ENCODE assay signal across 8 cellular contexts in the genomic region with DNA sequence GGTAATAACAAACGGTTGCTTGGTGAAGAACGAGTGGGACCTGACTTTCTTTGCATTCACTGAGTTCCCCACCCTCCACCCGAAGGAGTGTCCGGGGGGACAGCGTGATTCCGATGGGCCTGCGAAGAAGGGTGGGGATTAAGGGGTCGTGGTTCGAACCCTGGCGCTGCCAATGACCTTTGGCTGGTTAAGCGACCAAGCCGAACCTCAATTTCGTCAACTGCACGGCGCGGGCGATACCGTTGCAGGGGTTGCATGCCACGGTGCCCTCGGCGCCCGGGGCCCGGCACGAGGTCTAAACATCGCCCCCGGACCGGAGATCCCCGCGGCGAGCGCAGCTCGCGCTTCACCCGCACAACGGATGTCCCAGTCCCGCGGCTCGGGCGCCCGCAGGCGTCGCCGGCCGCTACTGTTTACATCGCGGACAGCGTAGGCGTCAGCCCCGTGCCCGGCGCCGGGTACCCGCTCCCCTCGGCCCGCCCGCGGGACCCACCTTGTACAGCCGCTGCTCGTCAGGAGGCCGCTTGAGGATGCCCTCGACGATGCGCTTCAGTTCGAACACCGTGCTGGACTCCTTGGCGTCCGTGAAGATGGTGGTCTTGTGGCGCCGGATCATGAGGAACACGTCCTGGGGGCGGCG. TPM values are rescaled to one million over a fixed set of nuclear protein-coding genes. Genes with fewer than 3 reads are reported as not detected.
DNase-seq lines count a peak whose midpoint lies in the region; ATAC-seq and TF ChIP-seq lines count a peak whose summit lies in the region.

No MANE protein-coding gene starts in this region.

- ATAC-seq in GM21367 (IDR thresholded peaks at IDR 0.05; ENCODE audit: unreplicated experiment) (peak; percentile 26), IMR-90 (ENCODE audit: low read depth) (peak; percentile 38)
- ATAC-seq in activated naive CD8-positive, alpha-beta T cell treated with anti-CD3 and anti-CD28 coated beads, Interleukin-2, amount 10 ng/mL, durations not matched to agents 7 days and 5 days (ENCODE audit: low read depth) = peak; percentile 31

- no TSS peak for BruUV-seq in IMR-90 (replicated peaks; lab: Mats Ljungman, UMichigan)

- CTCF ChIA-PET in IMR-90 (lab: Yijun Ruan, JAX) = no interaction called here

- H2AK5ac ChIP-seq in IMR-90 (ENCODE audit: low read depth, low read length) = peak overlapping the region; percentile 92

- in situ Hi-C loops in IMR-90 (cut with MboI; ENCODE audit: low sequenced_read_pairs) = no loop called here

- H4K5ac ChIP-seq in IMR-90 (ENCODE audit: low read depth, low read length) = 0 out of 2 replicates have a peak overlapping the region, but pooled peaks have one; percentile 30

- H2AK9ac ChIP-seq in IMR-90 (replicated peaks; ENCODE audit: low read depth, low read length, poor library complexity) = peak overlapping the region; percentile 98

- TF ChIP-seq POLR2A in IMR-90 (IDR thresholded peaks at IDR 0.05; ENCODE audit: low read depth, low read length) = no peak

- peak overlapping the region; percentile 90 for H3K27ac ChIP-seq in IMR-90 (ENCODE audit: insufficient read depth, low read length)
- peak overlapping the region; percentile 63 for H3K27ac ChIP-seq in smooth muscle cell (ENCODE audit: low read depth)

- H2BK120ac ChIP-seq in IMR-90 (ENCODE audit: low read depth, low read length) = peak overlapping the region; percentile 41; the same call in 1 of the 2 replicates

- TF ChIP-seq CTCF in IMR-90 (conservative IDR thresholded peaks at IDR 0.05; ENCODE audit: low read depth, low read length) (no peak), smooth muscle cell (IDR thresholded peaks at IDR 0.05; ENCODE audit: borderline replicate concordance, insufficient read depth, poor library complexity, severe bottlenecking) (no peak)

- peak overlapping the region; percentile 76 to 100; a peak in 2 of 4 replicates for H4K8ac ChIP-seq in IMR-90 (ENCODE audit: low read depth in 2 of 2, low read length in 2 of 2)

- H3K4ac ChIP-seq in IMR-90 (ENCODE audit: low read depth, low read length) = peak overlapping the region; percentile 90

- H3K79me2 ChIP-seq in smooth muscle cell (ENCODE audit: low read depth) = peaks cover 44% of the 10 kb centered on the region

- peaks cover 16% of the 10 kb centered on the region for H3K4me1 Mint-ChIP-seq in activated naive CD8-positive, alpha-beta T cell treated with anti-CD3 and anti-CD28 coated beads, Interleukin-2, amount 10 ng/mL, durations not matched to agents 7 days and 5 days

- peak overlapping the region; percentile 73 for H3K56ac ChIP-seq in IMR-90 (ENCODE audit: extremely low read depth, insufficient read depth, low read length)

- H3K9me3 ChIP-seq in IMR-90 (ENCODE audit: control insufficient read depth, insufficient read depth, low read length) = no peaks in the 10 kb centered on the region
- no peaks in the 10 kb centered on the region for H3K9me3 ChIP-seq in iPS-15b (ENCODE audit: control insufficient read depth, insufficient read depth, low read length)
- H3K9me3 ChIP-seq in smooth muscle cell (replicated peaks; ENCODE audit: low read depth) = no peaks in the 10 kb centered on the region

- H3K14ac ChIP-seq in IMR-90 (replicated peaks; ENCODE audit: low read depth, low read length) = peak overlapping the region; percentile 96

- H3F3A ChIP-seq in smooth muscle cell (ENCODE audit: low read depth) = peaks cover 20% of the 10 kb centered on the region

- POLR2A ChIA-PET in IMR-90 (lab: Charles Lee; ENCODE audit: unreplicated experiment) = no interaction called here
- POLR2A ChIA-PET in activated naive CD8-positive, alpha-beta T cell treated with anti-CD3 and anti-CD28 coated beads, Interleukin-2, amount 10 ng/mL, durations not matched to agents 7 days and 5 days (lab: Charles Lee) = interaction anchor here (1.5 to 6.1 kb wide), 5 partner anchors 18 to 204 kb away, joined by 4 to 52 read pairs (median 7); partner anchors contain the start of genes FLYWCH2, PKMYT1 and SRRM2

- no peaks in the 10 kb centered on the region for H3K27me3 Mint-ChIP-seq in activated naive CD8-positive, alpha-beta T cell treated with anti-CD3 and anti-CD28 coated beads, Interleukin-2, amount 10 ng/mL, durations not matched to agents 7 days and 5 days

- no peaks in the 10 kb centered on the region for H3K27me3 ChIP-seq in IMR-90 (ENCODE audit: control insufficient read depth, insufficient read depth, low read length)
- H3K27me3 ChIP-seq in iPS-15b (ENCODE audit: control insufficient read depth, insufficient read depth, low read length) = no peaks in the 10 kb centered on the region
- no peaks in the 10 kb centered on the region for H3K27me3 ChIP-seq in smooth muscle cell (ENCODE audit: low read depth)

- no peaks in the 10 kb centered on the region for H3K9me3 Mint-ChIP-seq in activated naive CD8-positive, alpha-beta T cell treated with anti-CD3 and anti-CD28 coated beads, Interleukin-2, amount 10 ng/mL, durations not matched to agents 7 days and 5 days

- peak overlapping the region; percentile 31; the same call in 1 of the 2 replicates for H3K18ac ChIP-seq in IMR-90 (ENCODE audit: low read depth, low read length)

- peaks cover 15% of the 10 kb centered on the region for H3K9me1 ChIP-seq in IMR-90 (ENCODE audit: insufficient read depth, low read length)

- peak overlapping the region; percentile 90 for H3K4me3 Mint-ChIP-seq in activated naive CD8-positive, alpha-beta T cell treated with anti-CD3 and anti-CD28 coated beads, Interleukin-2, amount 10 ng/mL, durations not matched to agents 7 days and 5 days

- WGBS in IMR-90 (ENCODE audit: extremely low coverage in 2 of 2, insufficient read length in 1 of 2), 2 experiments = 0% methylated on average over 31 of the region's 72 CpGs; no CpG with 5 or more reads in 1 of the 2 experiments
- WGBS in smooth muscle cell (ENCODE audit: low lambda C conversion rate) = under 1% methylated on average over 65 of the region's 72 CpGs

- H3K27ac Mint-ChIP-seq in activated naive CD8-positive, alpha-beta T cell treated with anti-CD3 and anti-CD28 coated beads, Interleukin-2, amount 10 ng/mL, durations not matched to agents 7 days and 5 days = peak overlapping the region; percentile 83

- H3K4me1 ChIP-seq in IMR-90 (ENCODE audit: control insufficient read depth, insufficient read depth, low read length) (peaks cover 12% of the 10 kb centered on the region), iPS-15b (ENCODE audit: control insufficient read depth, insufficient read depth, low read length) (peaks cover 7% of the 10 kb centered on the region), smooth muscle cell (ENCODE audit: low read depth) (peaks cover 15% of the 10 kb centered on the region)

- peak overlapping the region; percentile 90 for H2AFZ ChIP-seq in IMR-90 (replicated peaks; ENCODE audit: low read length, poor library complexity)
- no peak overlapping the region for H2AFZ ChIP-seq in smooth muscle cell (ENCODE audit: low read depth)

- H3K36me3 ChIP-seq in IMR-90 (ENCODE audit: control insufficient read depth, insufficient read depth, low read length) = peaks cover 33% of the 10 kb centered on the region
- peaks cover 28% of the 10 kb centered on the region for H3K36me3 ChIP-seq in iPS-15b (ENCODE audit: control insufficient read depth, insufficient read depth, low read length)
- H3K36me3 ChIP-seq in smooth muscle cell (ENCODE audit: low read depth) = no peaks in the 10 kb centered on the region

- H3K9ac ChIP-seq in IMR-90 (ENCODE audit: low read depth, low read length) = peak overlapping the region; percentile 91
- peak overlapping the region; percentile 90 for H3K9ac ChIP-seq in iPS-15b (ENCODE audit: low read depth, low read length)
- H3K9ac ChIP-seq in smooth muscle cell (ENCODE audit: low read depth) = peak overlapping the region; percentile 89

- TF ChIP-seq RAD21 in IMR-90 (IDR thresholded peaks at IDR 0.05; ENCODE audit: low read length) = no peak

- H3K79me1 ChIP-seq in IMR-90 (ENCODE audit: low read depth in 1 of 2, low read length in 2 of 2) = peaks cover 21 to 75% of the 10 kb centered on the region in 2 experiments

- no peak overlapping the region for H2BK20ac ChIP-seq in IMR-90 (ENCODE audit: low read depth, low read length)

- H4K91ac ChIP-seq in IMR-90 (ENCODE audit: insufficient read depth, low read depth, low read length) = peak overlapping the region; percentile 70

- H3K4me2 ChIP-seq in IMR-90 (ENCODE audit: low read depth, low read length) (peak overlapping the region; percentile 95), smooth muscle cell (peak overlapping the region; percentile 98)

- H2BK15ac ChIP-seq in IMR-90 (ENCODE audit: low read depth, low read length) = no peak overlapping the region

- H3K36me3 Mint-ChIP-seq in activated naive CD8-positive, alpha-beta T cell treated with anti-CD3 and anti-CD28 coated beads, Interleukin-2, amount 10 ng/mL, durations not matched to agents 7 days and 5 days = peaks cover 2% of the 10 kb centered on the region

- intact Hi-C loops in IMR-90 (cut with micrococcal nuclease) = loop anchor here (1.0 kb wide), 1 partner anchor 92 kb away; no protein-coding TSS in a partner anchor

- H4K20me1 ChIP-seq in IMR-90 (ENCODE audit: insufficient read depth, low read length) = peaks cover 44% of the 10 kb centered on the region
- peaks cover 35% of the 10 kb centered on the region for H4K20me1 ChIP-seq in smooth muscle cell (ENCODE audit: low read depth)

- H3K4me3 ChIP-seq in IMR-90 (ENCODE audit: insufficient read depth, low read depth, low read length) = peak overlapping the region; percentile 96
- peak overlapping the region; percentile 93 for H3K4me3 ChIP-seq in iPS-15b (ENCODE audit: low read depth, low read length)
- H3K4me3 ChIP-seq in smooth muscle cell = peak overlapping the region; percentile 100

- peak overlapping the region; percentile 61 for H3K23ac ChIP-seq in IMR-90 (ENCODE audit: low read depth, low read length)

- DNase-seq in D341Med (ENCODE audit: low spot score) (peak; percentile 55), IMR-90 (no peak), smooth muscle cell (lab: John Stamatoyannopoulos, UW; ENCODE audit: unreplicated experiment) (peak; percentile 56), SK-N-DZ (ENCODE audit: low spot score) (no peak), foreskin melanocyte (no peak)
- no peak for DNase-seq in activated naive CD8-positive, alpha-beta T cell treated with anti-CD3 and anti-CD28 coated beads, Interleukin-2, amount 10 ng/mL, durations not matched to agents 7 days and 5 days

- peak overlapping the region; percentile 87 for H2BK5ac ChIP-seq in IMR-90 (ENCODE audit: low read depth, low read length, poor library complexity, severe bottlenecking)

- dilution Hi-C loops in IMR-90 (cut with HindIII; ENCODE audit: low sequenced_read_pairs, unreplicated experiment) = no loop called here

RNA-seq across cellular contexts. Expression of gene ELOB, which starts 0.5 kb away (rescaled TPM):
- total RNA-seq in IMR-90 (2012; rRNA removed) (225 and 5,859 TPM in 2 replicates), smooth muscle cell (529 and 1,090 TPM in 2 replicates)
- polyA plus RNA-seq in IMR-90 (2012; rRNA removed) (442 and 481 TPM in 2 replicates), smooth muscle cell (709 and 739 TPM in 2 replicates)
- 442 and 479 TPM in 2 replicates for polyA plus RNA-seq in IMR-90 (2012; cell fraction: cytosol; rRNA removed)
- 142 and 174 TPM in 2 replicates for polyA plus RNA-seq in IMR-90 (2012; cell fraction: nucleus; rRNA removed; ENCODE audit: low replicate concordance)
- 100 to 1,000 TPM; 205 to 210 TPM for total RNA-seq in activated naive CD8-positive, alpha-beta T cell treated with anti-CD3 and anti-CD28 coated beads, Interleukin-2, amount 10 ng/mL, durations not matched to agents 7 days and 5 days
- 449 and 479 TPM in 2 replicates for polyA plus RNA-seq in SK-N-DZ (2014; cell fraction: cytosol; rRNA removed)
- 255 and 331 TPM in 2 replicates for polyA plus RNA-seq in SK-N-DZ (2014; cell fraction: nucleus; rRNA removed)

RNA-seq across cellular contexts. Expression of gene PRSS33, which starts 10.7 kb away (rescaled TPM):
- total RNA-seq in IMR-90 (2012; rRNA removed) (not detected in 2 replicates), smooth muscle cell (not detected in 2 replicates)
- polyA plus RNA-seq in IMR-90 (2012; rRNA removed) (not detected in 2 replicates), smooth muscle cell (not detected in 2 replicates)
- polyA plus RNA-seq in IMR-90 (2012; cell fraction: cytosol; rRNA removed) = not detected in 2 replicates
- polyA plus RNA-seq in IMR-90 (2012; cell fraction: nucleus; rRNA removed; ENCODE audit: low replicate concordance) = not detected in 2 replicates
- total RNA-seq in activated naive CD8-positive, alpha-beta T cell treated with anti-CD3 and anti-CD28 coated beads, Interleukin-2, amount 10 ng/mL, durations not matched to agents 7 days and 5 days = under 1 TPM; 0.17 to 0.36 TPM
- polyA plus RNA-seq in SK-N-DZ (2014; cell fraction: cytosol; rRNA removed) = 0.09 and 0.15 TPM in 2 replicates
- polyA plus RNA-seq in SK-N-DZ (2014; cell fraction: nucleus; rRNA removed) = 0.21 TPM in 1 of 2 replicates, not detected in the other

RNA-seq across cellular contexts. Expression of gene PRSS41, which starts 21.6 kb away (rescaled TPM):
- total RNA-seq in IMR-90 (2012; rRNA removed) (not detected in 2 replicates), smooth muscle cell (not detected in 2 replicates)
- polyA plus RNA-seq in IMR-90 (2012; rRNA removed) (not detected in 2 replicates), smooth muscle cell (not detected in 2 replicates)
- not detected in 2 replicates for polyA plus RNA-seq in IMR-90 (2012; cell fraction: cytosol; rRNA removed)
- not detected in 2 replicates for polyA plus RNA-seq in IMR-90 (2012; cell fraction: nucleus; rRNA removed; ENCODE audit: low replicate concordance)
- total RNA-seq in activated naive CD8-positive, alpha-beta T cell treated with anti-CD3 and anti-CD28 coated beads, Interleukin-2, amount 10 ng/mL, durations not matched to agents 7 days and 5 days = not detected
- polyA plus RNA-seq in SK-N-DZ (2014; cell fraction: cytosol; rRNA removed) = not detected in 2 replicates
- polyA plus RNA-seq in SK-N-DZ (2014; cell fraction: nucleus; rRNA removed) = not detected in 2 replicates

RNA-seq across cellular contexts. Expression of gene SRRM2, which starts 24.2 kb away (rescaled TPM):
- total RNA-seq in IMR-90 (2012; rRNA removed) (20.3 and 21.1 TPM in 2 replicates), smooth muscle cell (83.0 and 125 TPM in 2 replicates)
- polyA plus RNA-seq in IMR-90 (2012; rRNA removed) (300 and 301 TPM in 2 replicates), smooth muscle cell (280 and 434 TPM in 2 replicates)
- 57.1 and 150 TPM in 2 replicates for polyA plus RNA-seq in IMR-90 (2012; cell fraction: cytosol; rRNA removed)
- 949 and 1,549 TPM in 2 replicates for polyA plus RNA-seq in IMR-90 (2012; cell fraction: nucleus; rRNA removed; ENCODE audit: low replicate concordance)
- 100 to 1,000 TPM; 740 to 773 TPM for total RNA-seq in activated naive CD8-positive, alpha-beta T cell treated with anti-CD3 and anti-CD28 coated beads, Interleukin-2, amount 10 ng/mL, durations not matched to agents 7 days and 5 days
- 30.2 and 43.2 TPM in 2 replicates for polyA plus RNA-seq in SK-N-DZ (2014; cell fraction: cytosol; rRNA removed)
- polyA plus RNA-seq in SK-N-DZ (2014; cell fraction: nucleus; rRNA removed) = 483 and 895 TPM in 2 replicates

RNA-seq across cellular contexts. Expression of gene PRSS21, which starts 40.4 kb away (rescaled TPM):
- total RNA-seq in IMR-90 (2012; rRNA removed) = not detected in 2 replicates
- 0.21 and 0.47 TPM in 2 replicates for polyA plus RNA-seq in IMR-90 (2012; rRNA removed)
- polyA plus RNA-seq in IMR-90 (2012; cell fraction: cytosol; rRNA removed) = 0.26 and 0.41 TPM in 2 replicates
- 0.57 and 0.59 TPM in 2 replicates for polyA plus RNA-seq in IMR-90 (2012; cell fraction: nucleus; rRNA removed; ENCODE audit: low replicate concordance)
- 1 to 10 TPM; 5.6 to 6.9 TPM for total RNA-seq in activated naive CD8-positive, alpha-beta T cell treated with anti-CD3 and anti-CD28 coated beads, Interleukin-2, amount 10 ng/mL, durations not matched to agents 7 days and 5 days
- total RNA-seq in smooth muscle cell = not detected in 2 replicates
- not detected in 2 replicates for polyA plus RNA-seq in smooth muscle cell
- polyA plus RNA-seq in SK-N-DZ (2014; cell fraction: cytosol; rRNA removed) = 0.59 and 3.0 TPM in 2 replicates
- 12.7 and 14.8 TPM in 2 replicates for polyA plus RNA-seq in SK-N-DZ (2014; cell fraction: nucleus; rRNA removed)

Comparison
In these comparisons a context has a peak if more than half of its experiments do, and no peak if none do; other contexts are left out.
1. DNase-seq: peak in D341Med (single experiment) and smooth muscle cell (single experiment); none in IMR-90 (single experiment), activated naive CD8-positive, alpha-beta T cell treated with anti-CD3 and anti-CD28 coated beads, Interleukin-2, amount 10 ng/mL, durations not matched to agents 7 days and 5 days (single experiment), SK-N-DZ (single experiment) and foreskin melanocyte (single experiment).
2. Peak in every context shown above with its lines, with median percentiles within 50 percentile points of each other: ATAC-seq, H3K4me3 ChIP-seq and H3K9ac ChIP-seq.